In the genomic region with DNA sequence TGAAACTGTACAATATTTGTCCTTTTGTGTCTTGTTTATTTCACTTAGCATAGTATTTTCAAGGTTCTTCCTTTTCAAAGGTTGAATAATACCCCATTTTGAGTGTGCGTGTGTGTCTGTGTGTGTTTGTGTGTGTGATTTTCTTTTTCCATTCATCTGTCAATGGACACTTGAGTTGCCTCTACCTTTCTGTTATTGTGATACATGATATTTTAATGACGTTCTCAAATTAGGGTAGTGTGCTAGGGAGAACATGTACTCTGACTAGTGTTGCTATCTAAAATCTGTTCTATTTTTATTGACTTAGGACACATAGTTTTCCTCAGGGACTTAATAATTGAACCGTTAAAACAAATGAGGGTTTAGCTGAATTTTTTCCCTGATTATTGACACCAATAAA, we compare ENCODE assay signal across 18 cellular contexts. TPM values are rescaled to one million over a fixed set of nuclear protein-coding genes. Genes with fewer than 3 reads are reported as not detected.
DNase-seq lines count a peak whose midpoint lies in the region; ATAC-seq and TF ChIP-seq lines count a peak whose summit lies in the region.
"Had no signal": no experiment of that assay in that cellular context is flagged by ENCODE, and none has a peak within 500 bp of the region (broad histone marks: within the 10 kb centered on the region; RNA-seq: fewer than 3 reads in every experiment).

No MANE protein-coding gene starts in this region.

- H3K4me3 Mint-ChIP-seq in activated T-cell treated with anti-CD3 and anti-CD28 coated beads, Interleukin-2, amount 50 U/mL, for 72 hours = no peak overlapping the region
- H3K4me3 Mint-ChIP-seq: CD4-positive, CD25-positive, alpha-beta regulatory T cell; IgD-negative memory B cell had no signal

- H3K36me3 Mint-ChIP-seq in activated T-cell treated with anti-CD3 and anti-CD28 coated beads, Interleukin-2, amount 50 U/mL, for 72 hours (ENCODE audit: insufficient read depth in 2 of 2) = no peaks in the 10 kb centered on the region
- H3K36me3 Mint-ChIP-seq: CD4-positive, CD25-positive, alpha-beta regulatory T cell; IgD-negative memory B cell had no signal

- 68 to 77% methylated on average over 3 of the region's 3 CpGs for WGBS in transverse colon (ENCODE audit: low coverage in 1 of 2), 2 donors

- H3K27me3 Mint-ChIP-seq in activated T-cell treated with anti-CD3 and anti-CD28 coated beads, Interleukin-2, amount 50 U/mL, for 72 hours (ENCODE audit: low read depth) = no peaks in the 10 kb centered on the region
- H3K27me3 Mint-ChIP-seq: IgD-negative memory B cell had no signal

- no peak overlapping the region for H3K4me3 ChIP-seq in transverse colon
- H3K4me3 ChIP-seq: GM23248 had no signal

- no peak overlapping the region for H3K27ac Mint-ChIP-seq in activated T-cell treated with anti-CD3 and anti-CD28 coated beads, Interleukin-2, amount 50 U/mL, for 72 hours
- H3K27ac Mint-ChIP-seq: CD4-positive, CD25-positive, alpha-beta regulatory T cell; IgD-negative memory B cell had no signal

- no peaks in the 10 kb centered on the region for H3K4me1 ChIP-seq in transverse colon

- H3K9me3 ChIP-seq in transverse colon = no peaks in the 10 kb centered on the region

- no peaks in the 10 kb centered on the region for H3K4me1 Mint-ChIP-seq in activated T-cell treated with anti-CD3 and anti-CD28 coated beads, Interleukin-2, amount 50 U/mL, for 72 hours (ENCODE audit: low read depth)

- TF ChIP-seq POLR2A in transverse colon (IDR thresholded peaks at IDR 0.05) = no peak

- intact Hi-C loops in transverse colon (cut with DNase I; ENCODE audit: low total_unique reads) (loop anchor here (10.0 kb wide), 1 partner anchor 680 kb away; no protein-coding TSS in a partner anchor), left colon (cut with DNase I, micrococcal nuclease) (loop anchor here in 1 of 2 donors (5.0 to 10.0 kb wide), 2 partner anchors 420 to 677 kb away; no protein-coding TSS in a partner anchor)

- ATAC-seq in activated T-cell treated with anti-CD3 and anti-CD28 coated beads, Interleukin-2, amount 50 U/mL, for 72 hours (replicated peaks in 1 of 2) = no peak
- no peak for ATAC-seq in left colon
- ATAC-seq: HCT116, Right ventricle myocardium inferior had no signal

- no peak for TF ChIP-seq EP300 in transverse colon (IDR thresholded peaks at IDR 0.05; ENCODE audit: low read depth)

- DNase-seq in DMS153 (lab: John Stamatoyannopoulos, UW) (peak; percentile 75), HEK293T (ENCODE audit: extremely low spot score) (peak; percentile 20), NCI-H1930 (lab: John Stamatoyannopoulos, UW) (peak; percentile 57 to 78), NCI-H748 treated with DMSO at 0.1 percent for 48 hours (lab: John Stamatoyannopoulos, UW) (peak; percentile 54), transverse colon (no peak), left colon (no peak)
- no peak for DNase-seq in activated T-cell treated with anti-CD3 and anti-CD28 coated beads, Interleukin-2, amount 50 U/mL, for 72 hours
- DNase-seq: AML-193; CD4-positive, CD25-positive, alpha-beta regulatory T cell; DMS79 treated with DMSO at 0.1 percent for 48 hours; GM23248; NCI-H2081 treated with DMSO at 0.1 percent for 48 hours; NCI-H526 had no signal

- CTCF ChIA-PET in HEK293T (lab: Yijun Ruan, JAX) = no interaction called here

- H3K9me3 Mint-ChIP-seq in activated T-cell treated with anti-CD3 and anti-CD28 coated beads, Interleukin-2, amount 50 U/mL, for 72 hours = no peaks in the 10 kb centered on the region
- H3K9me3 Mint-ChIP-seq: IgD-negative memory B cell had no signal

- POLR2A ChIA-PET in HEK293T (lab: Yijun Ruan, JAX) = no interaction called here

- no peaks in the 10 kb centered on the region for H3K27me3 ChIP-seq in transverse colon

- TF ChIP-seq CTCF in transverse colon (IDR thresholded peaks at IDR 0.05) = no peak

- in situ Hi-C loops in transverse colon (cut with MboI; ENCODE audit: low pct_ligation_motif_present in 1 of 4, low pct_unique_long_range_greater_than_20kb in 1 of 4, low sequenced_read_pairs in 3 of 4) = loop anchor here (25.0 kb wide), 3 partner anchors 467 to 742 kb away; no protein-coding TSS in a partner anchor

- no peak overlapping the region for H3K27ac ChIP-seq in transverse colon
- H3K27ac ChIP-seq: GM23248 had no signal

- H3K36me3 ChIP-seq in transverse colon = no peaks in the 10 kb centered on the region

TF ChIP-seq in HEK293T, 16 proteins besides CTCF, POLR2A, EP300 and RAD21:
- TF ChIP-seq FOXM1 (IDR thresholded peaks at IDR 0.05; ENCODE audit: borderline replicate concordance) = no peak
- TF ChIP-seq, protein P1, sequence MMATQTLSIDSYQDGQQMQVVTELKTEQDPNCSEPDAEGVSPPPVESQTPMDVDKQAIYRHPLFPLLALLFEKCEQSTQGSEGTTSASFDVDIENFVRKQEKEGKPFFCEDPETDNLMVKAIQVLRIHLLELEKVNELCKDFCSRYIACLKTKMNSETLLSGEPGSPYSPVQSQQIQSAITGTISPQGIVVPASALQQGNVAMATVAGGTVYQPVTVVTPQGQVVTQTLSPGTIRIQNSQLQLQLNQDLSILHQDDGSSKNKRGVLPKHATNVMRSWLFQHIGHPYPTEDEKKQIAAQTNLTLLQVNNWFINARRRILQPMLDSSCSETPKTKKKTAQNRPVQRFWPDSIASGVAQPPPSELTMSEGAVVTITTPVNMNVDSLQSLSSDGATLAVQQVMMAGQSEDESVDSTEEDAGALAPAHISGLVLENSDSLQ (IDR thresholded peaks at IDR 0.05) = peak; percentile 85
- TF ChIP-seq ARNT (IDR thresholded peaks at IDR 0.05) = peak; percentile 94
- TF ChIP-seq HDGF (IDR thresholded peaks at IDR 0.05; ENCODE audit: borderline replicate concordance) = no peak
- TF ChIP-seq LEF1 (IDR thresholded peaks at IDR 0.05; ENCODE audit: borderline replicate concordance) = no peak
- TF ChIP-seq CTBP1 (IDR thresholded peaks at IDR 0.05; ENCODE audit: borderline replicate concordance) = peak; percentile 92
- TF ChIP-seq NFRKB (IDR thresholded peaks at IDR 0.05) = no peak
- TF ChIP-seq FOXK2 (IDR thresholded peaks at IDR 0.05) = no peak

RNA-seq across cellular contexts. Expression of a gene that starts 9.9 kb away (rescaled TPM):
- total RNA-seq in activated T-cell treated with anti-CD3 and anti-CD28 coated beads, Interleukin-2, amount 50 U/mL, for 72 hours = not detected
- total RNA-seq in transverse colon = 10 to 100 TPM in 2 of 4 donors, 1 to 10 TPM in 2; 3.0 to 27.9 (median 8.0) TPM
- total RNA-seq in left colon = 10 to 100 TPM; 13.1 to 14.0 TPM
- total RNA-seq: GM23248, HT1080, LHCN-M2 had no signal

Comparison
In these comparisons a context has a peak if more than half of its experiments do, and no peak if none do; other contexts are left out.
1. DNase-seq: peak in DMS153 (single experiment), HEK293T (single experiment), NCI-H1930 (2 of 2) and NCI-H748 treated with DMSO at 0.1 percent for 48 hours (single experiment); none in activated T-cell treated with anti-CD3 and anti-CD28 coated beads, Interleukin-2, amount 50 U/mL, for 72 hours (0 of 2), transverse colon (single experiment) and left colon (0 of 2).